ENCODE assay signal across 1 cellular context in the genomic region with DNA sequence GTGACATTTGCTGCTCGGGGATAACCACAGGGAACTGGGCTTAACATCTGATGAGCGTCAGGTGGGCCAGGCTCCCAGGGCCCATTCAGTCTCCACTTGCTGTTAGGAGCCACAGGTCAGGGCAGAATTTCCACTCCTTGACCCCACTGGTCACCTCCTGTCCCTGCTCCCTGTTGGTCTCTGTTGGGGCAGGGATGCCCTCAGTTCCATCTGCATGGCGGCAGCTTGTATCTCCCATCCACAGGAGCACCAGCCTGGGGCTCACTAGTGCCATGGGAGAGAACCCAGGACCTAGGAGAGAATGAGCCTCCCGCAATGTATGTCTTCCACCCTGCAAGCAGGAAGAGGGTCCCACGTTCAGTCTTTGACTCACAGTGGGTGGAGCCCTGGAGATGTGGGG.
TF ChIP-seq lines count a peak whose summit lies in the region.

No MANE protein-coding gene starts in this region.

TF ChIP-seq in IMR-90, 13 proteins besides CTCF, POLR2A, EP300 and RAD21:
- TF ChIP-seq CEBPB (IDR thresholded peaks at IDR 0.05; ENCODE audit: low read depth, low read length) (no peak), BHLHE40 (IDR thresholded peaks at IDR 0.05; ENCODE audit: low read depth, low read length) (no peak), CHD1 (IDR thresholded peaks at IDR 0.05; ENCODE audit: low read depth, low read length) (no peak), MXI1 (IDR thresholded peaks at IDR 0.05; ENCODE audit: borderline replicate concordance, low read depth, low read length) (no peak), MAZ (IDR thresholded peaks at IDR 0.05; ENCODE audit: borderline replicate concordance, low read depth, low read length) (no peak), NFE2L2 (IDR thresholded peaks at IDR 0.05; ENCODE audit: low read depth, low read length) (no peak), SMC3 (IDR thresholded peaks at IDR 0.05; ENCODE audit: low read depth, low read length) (no peak), RFX5 (IDR thresholded peaks at IDR 0.05; ENCODE audit: low read depth, low read length) (no peak), MAFK (IDR thresholded peaks at IDR 0.05; ENCODE audit: low read depth, low read length) (no peak), FOS (IDR thresholded peaks at IDR 0.05; ENCODE audit: low read depth, low read length) (no peak), RCOR1 (IDR thresholded peaks at IDR 0.05; ENCODE audit: insufficient replicate concordance, low read length) (no peak), ELK1 (IDR thresholded peaks at IDR 0.05; ENCODE audit: borderline replicate concordance, low read depth, low read length) (no peak)
- TF ChIP-seq, protein P1, sequence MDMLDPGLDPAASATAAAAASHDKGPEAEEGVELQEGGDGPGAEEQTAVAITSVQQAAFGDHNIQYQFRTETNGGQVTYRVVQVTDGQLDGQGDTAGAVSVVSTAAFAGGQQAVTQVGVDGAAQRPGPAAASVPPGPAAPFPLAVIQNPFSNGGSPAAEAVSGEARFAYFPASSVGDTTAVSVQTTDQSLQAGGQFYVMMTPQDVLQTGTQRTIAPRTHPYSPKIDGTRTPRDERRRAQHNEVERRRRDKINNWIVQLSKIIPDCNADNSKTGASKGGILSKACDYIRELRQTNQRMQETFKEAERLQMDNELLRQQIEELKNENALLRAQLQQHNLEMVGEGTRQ (IDR thresholded peaks at IDR 0.05; ENCODE audit: low read depth, low read length) = no peak
